In the genomic region with DNA sequence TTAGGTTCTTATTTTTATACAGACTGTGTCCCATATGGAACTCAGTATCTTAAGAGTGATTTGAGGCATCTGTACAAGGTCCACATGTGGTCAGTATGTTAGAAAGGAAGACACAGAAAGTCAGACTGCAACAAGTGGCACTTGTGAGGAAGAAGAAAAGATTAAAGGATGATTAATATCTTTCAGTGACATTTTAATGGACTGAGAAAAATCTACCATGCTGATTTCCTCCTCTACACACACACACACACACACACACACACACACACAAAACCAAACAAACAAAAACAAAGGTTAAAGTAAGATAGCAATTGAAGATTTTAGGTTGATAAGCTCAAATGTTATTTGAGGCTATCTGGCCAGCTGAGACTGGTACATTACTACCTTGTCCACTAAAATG, we compare ENCODE assay signal across 15 cellular contexts.
A peak's percentile ranks its signal among the peaks of the same experiment; 100 is the strongest.
DNase-seq lines count a peak whose midpoint lies in the region; ATAC-seq and TF ChIP-seq lines count a peak whose summit lies in the region.
"Had no signal": no experiment of that assay in that cellular context is flagged by ENCODE, and none has a peak within 500 bp of the region (broad histone marks: within the 10 kb centered on the region; RNA-seq: fewer than 3 reads in every experiment).

No MANE protein-coding gene starts in this region.

- CTCF ChIA-PET in IMR-90 (lab: Yijun Ruan, JAX), result interaction anchor here (1.4 to 1.8 kb wide), 2 partner anchors 10 to 87 kb away, joined by 5 to 7 read pairs; no protein-coding TSS in a partner anchor

- dilution Hi-C loops in IMR-90 (cut with HindIII; ENCODE audit: low sequenced_read_pairs, unreplicated experiment), result no loop called here

- H3K23ac ChIP-seq in IMR-90 (ENCODE audit: low read depth, low read length), result no peak overlapping the region
- no peak overlapping the region for H3K23ac ChIP-seq in mesenchymal stem cell (ENCODE audit: low read length in 2 of 2)

- no peak for ATAC-seq in IMR-90 (ENCODE audit: low read depth)
- no peak for ATAC-seq in GM18517 (IDR thresholded peaks at IDR 0.05; ENCODE audit: unreplicated experiment)
- ATAC-seq: HepG2 had no signal

- H2BK12ac ChIP-seq in mesenchymal stem cell (ENCODE audit: low read length in 2 of 2), result no peak overlapping the region

- DNase-seq in NCI-H82 (lab: John Stamatoyannopoulos, UW) (peak; percentile 17), NCI-H82 treated with DMSO at 0.1 percent for 48 hours (lab: John Stamatoyannopoulos, UW; ENCODE audit: unreplicated experiment) (no peak), IMR-90 (no peak), mesenchymal stem cell (peak; percentile 10), cerebellum (ENCODE audit: low spot score) (no peak), dedifferentiated amniotic fluid mesenchymal stem cell (ENCODE audit: extremely low spot score) (no peak)
- DNase-seq: C1 segment of cervical spinal cord; Calu3; CD4-positive, alpha-beta T cell; DMS 273 treated with DMSO at 0.1 percent for 48 hours; GF-D8; GOT3 had no signal

- no peak overlapping the region for H3K4me2 ChIP-seq in IMR-90 (ENCODE audit: low read depth, low read length)
- H3K4me2 ChIP-seq in mesenchymal stem cell (ENCODE audit: low read length, poor library complexity, severe bottlenecking), result no peak overlapping the region

- no peak overlapping the region for H2AK9ac ChIP-seq in IMR-90 (replicated peaks; ENCODE audit: low read depth, low read length, poor library complexity)

- TF ChIP-seq POLR2A in IMR-90 (IDR thresholded peaks at IDR 0.05; ENCODE audit: low read depth, low read length), result no peak

- H2BK120ac ChIP-seq in IMR-90 (ENCODE audit: low read depth, low read length) (no peak overlapping the region), mesenchymal stem cell (ENCODE audit: low read depth, low read length) (no peak overlapping the region)

- peaks cover 2% of the 10 kb centered on the region; the same call in 1 of the 2 replicates for H3K9me1 ChIP-seq in IMR-90 (ENCODE audit: insufficient read depth, low read length)

- H2AK5ac ChIP-seq in IMR-90 (ENCODE audit: low read depth, low read length) (no peak overlapping the region), mesenchymal stem cell (ENCODE audit: low read length, severe bottlenecking) (no peak overlapping the region)

- in situ Hi-C loops in IMR-90 (cut with MboI; ENCODE audit: low sequenced_read_pairs), result no loop called here

- no peaks in the 10 kb centered on the region for H4K20me1 ChIP-seq in IMR-90 (ENCODE audit: insufficient read depth, low read length)

- H3K27ac ChIP-seq in IMR-90 (ENCODE audit: insufficient read depth, low read length) (no peak overlapping the region), mesenchymal stem cell (ENCODE audit: low read length, poor library complexity, severe bottlenecking) (no peak overlapping the region)

- H3K4me1 ChIP-seq in IMR-90 (ENCODE audit: control insufficient read depth, insufficient read depth, low read length) (peaks cover 3% of the 10 kb centered on the region), mesenchymal stem cell (ENCODE audit: control insufficient read depth, insufficient read depth, low read depth, low read length) (no peaks in the 10 kb centered on the region)

- no peak overlapping the region for H2BK15ac ChIP-seq in IMR-90 (ENCODE audit: low read depth, low read length)
- H2BK15ac ChIP-seq in mesenchymal stem cell (ENCODE audit: low read depth, poor library complexity, severe bottlenecking), result no peak overlapping the region

- intact Hi-C loops in IMR-90 (cut with micrococcal nuclease), result no loop called here

- H3K27me3 ChIP-seq in IMR-90 (ENCODE audit: control insufficient read depth, insufficient read depth, low read length) (no peaks in the 10 kb centered on the region), mesenchymal stem cell (ENCODE audit: control insufficient read depth in 1 of 2, insufficient read depth in 1 of 2, low read length in 2 of 2) (no peaks in the 10 kb centered on the region)

- no peak overlapping the region for H3K18ac ChIP-seq in IMR-90 (ENCODE audit: low read depth, low read length)
- no peak overlapping the region for H3K18ac ChIP-seq in mesenchymal stem cell (ENCODE audit: low read depth in 1 of 2, low read length in 2 of 2)

- H2BK5ac ChIP-seq in IMR-90 (ENCODE audit: low read depth, low read length, poor library complexity, severe bottlenecking) (peak overlapping the region; percentile 3), mesenchymal stem cell (ENCODE audit: low read depth, low read length, poor library complexity, severe bottlenecking) (no peak overlapping the region)

- POLR2A ChIA-PET in IMR-90 (lab: Charles Lee; ENCODE audit: unreplicated experiment), result no interaction called here

- no peak overlapping the region for H3K56ac ChIP-seq in IMR-90 (ENCODE audit: extremely low read depth, insufficient read depth, low read length)

- H2BK20ac ChIP-seq in IMR-90 (ENCODE audit: low read depth, low read length), result no peak overlapping the region

- no peak for TF ChIP-seq RAD21 in IMR-90 (IDR thresholded peaks at IDR 0.05; ENCODE audit: low read length)

- H2AFZ ChIP-seq in IMR-90 (replicated peaks; ENCODE audit: low read length, poor library complexity) (no peak overlapping the region), mesenchymal stem cell (ENCODE audit: low read depth, low read length) (no peak overlapping the region)

- H3K4me3 ChIP-seq in IMR-90 (ENCODE audit: insufficient read depth, low read depth, low read length) (no peak overlapping the region), mesenchymal stem cell (ENCODE audit: insufficient read depth in 1 of 2, low read depth in 1 of 2, low read length in 2 of 2) (no peak overlapping the region)
- H3K4me3 ChIP-seq: HAP-1 had no signal

- H3K9me3 ChIP-seq in IMR-90 (ENCODE audit: control insufficient read depth, insufficient read depth, low read length) (no peaks in the 10 kb centered on the region), mesenchymal stem cell (ENCODE audit: control insufficient read depth, low read length) (no peaks in the 10 kb centered on the region)
- H3K9me3 ChIP-seq: HAP-1 had no signal

- H3K14ac ChIP-seq in IMR-90 (replicated peaks; ENCODE audit: low read depth, low read length) (no peak overlapping the region), mesenchymal stem cell (ENCODE audit: low read length in 2 of 2) (no peak overlapping the region)

- H3K4ac ChIP-seq in IMR-90 (ENCODE audit: low read depth, low read length), result no peak overlapping the region
- H3K4ac ChIP-seq in mesenchymal stem cell (ENCODE audit: low read depth in 1 of 2, low read length in 2 of 2), result no peak overlapping the region

- H4K91ac ChIP-seq in IMR-90 (ENCODE audit: insufficient read depth, low read depth, low read length) (no peak overlapping the region), mesenchymal stem cell (ENCODE audit: low read length) (no peak overlapping the region)

- no TSS peak for BruUV-seq in IMR-90 (replicated peaks; lab: Mats Ljungman, UMichigan)

- no peaks in the 10 kb centered on the region for H3K36me3 ChIP-seq in IMR-90 (ENCODE audit: control insufficient read depth, insufficient read depth, low read length)
- no peaks in the 10 kb centered on the region for H3K36me3 ChIP-seq in mesenchymal stem cell (ENCODE audit: control insufficient read depth in 1 of 2, insufficient read depth in 2 of 2, low read depth in 1 of 2, low read length in 2 of 2)
- H3K36me3 ChIP-seq: HAP-1 had no signal

- no peaks in the 10 kb centered on the region; a peak in 1 of 4 replicates for H3K79me1 ChIP-seq in IMR-90 (ENCODE audit: low read depth in 1 of 2, low read length in 2 of 2)
- no peaks in the 10 kb centered on the region for H3K79me1 ChIP-seq in mesenchymal stem cell (replicated peaks; ENCODE audit: low read length, poor library complexity, severe bottlenecking)

- no peak overlapping the region for H4K5ac ChIP-seq in IMR-90 (ENCODE audit: low read depth, low read length)

- H4K8ac ChIP-seq in IMR-90 (ENCODE audit: low read depth in 2 of 2, low read length in 2 of 2) (peak overlapping the region in 1 of 2 experiments; percentile 15; a peak in 1 of 4 replicates), mesenchymal stem cell (ENCODE audit: low read length) (no peak overlapping the region)

- TF ChIP-seq CTCF in IMR-90 (conservative IDR thresholded peaks at IDR 0.05; ENCODE audit: low read depth, low read length), result no peak

- H3K9ac ChIP-seq in IMR-90 (ENCODE audit: low read depth, low read length) (no peak overlapping the region), mesenchymal stem cell (ENCODE audit: low read length) (no peak overlapping the region)

TF ChIP-seq in IMR-90, 13 proteins besides CTCF, POLR2A, EP300 and RAD21:
- TF ChIP-seq RCOR1 (IDR thresholded peaks at IDR 0.05; ENCODE audit: insufficient replicate concordance, low read length), result no peak
- TF ChIP-seq, protein P1, sequence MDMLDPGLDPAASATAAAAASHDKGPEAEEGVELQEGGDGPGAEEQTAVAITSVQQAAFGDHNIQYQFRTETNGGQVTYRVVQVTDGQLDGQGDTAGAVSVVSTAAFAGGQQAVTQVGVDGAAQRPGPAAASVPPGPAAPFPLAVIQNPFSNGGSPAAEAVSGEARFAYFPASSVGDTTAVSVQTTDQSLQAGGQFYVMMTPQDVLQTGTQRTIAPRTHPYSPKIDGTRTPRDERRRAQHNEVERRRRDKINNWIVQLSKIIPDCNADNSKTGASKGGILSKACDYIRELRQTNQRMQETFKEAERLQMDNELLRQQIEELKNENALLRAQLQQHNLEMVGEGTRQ (IDR thresholded peaks at IDR 0.05; ENCODE audit: low read depth, low read length), result no peak
- no peak for TF ChIP-seq FOS (IDR thresholded peaks at IDR 0.05; ENCODE audit: low read depth, low read length)
- TF ChIP-seq, protein P2, sequence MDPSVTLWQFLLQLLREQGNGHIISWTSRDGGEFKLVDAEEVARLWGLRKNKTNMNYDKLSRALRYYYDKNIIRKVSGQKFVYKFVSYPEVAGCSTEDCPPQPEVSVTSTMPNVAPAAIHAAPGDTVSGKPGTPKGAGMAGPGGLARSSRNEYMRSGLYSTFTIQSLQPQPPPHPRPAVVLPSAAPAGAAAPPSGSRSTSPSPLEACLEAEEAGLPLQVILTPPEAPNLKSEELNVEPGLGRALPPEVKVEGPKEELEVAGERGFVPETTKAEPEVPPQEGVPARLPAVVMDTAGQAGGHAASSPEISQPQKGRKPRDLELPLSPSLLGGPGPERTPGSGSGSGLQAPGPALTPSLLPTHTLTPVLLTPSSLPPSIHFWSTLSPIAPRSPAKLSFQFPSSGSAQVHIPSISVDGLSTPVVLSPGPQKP (IDR thresholded peaks at IDR 0.05; ENCODE audit: borderline replicate concordance, low read depth, low read length), result no peak
- TF ChIP-seq BHLHE40 (IDR thresholded peaks at IDR 0.05; ENCODE audit: low read depth, low read length), result no peak
- TF ChIP-seq RFX5 (IDR thresholded peaks at IDR 0.05; ENCODE audit: low read depth, low read length), result no peak
- TF ChIP-seq CEBPB (IDR thresholded peaks at IDR 0.05; ENCODE audit: low read depth, low read length), result no peak
- TF ChIP-seq MXI1 (IDR thresholded peaks at IDR 0.05; ENCODE audit: borderline replicate concordance, low read depth, low read length), result no peak
- TF ChIP-seq CHD1 (IDR thresholded peaks at IDR 0.05; ENCODE audit: low read depth, low read length), result no peak

Comparison
In these comparisons a context has a peak if more than half of its experiments do, and no peak if none do; other contexts are left out.
1. DNase-seq: peak in NCI-H82 (single experiment) and mesenchymal stem cell (single experiment); none in NCI-H82 treated with DMSO at 0.1 percent for 48 hours (single experiment), IMR-90 (single experiment), cerebellum (single experiment) and dedifferentiated amniotic fluid mesenchymal stem cell (single experiment).